ENCODE assay signal across 9 cellular contexts in the genomic region with DNA sequence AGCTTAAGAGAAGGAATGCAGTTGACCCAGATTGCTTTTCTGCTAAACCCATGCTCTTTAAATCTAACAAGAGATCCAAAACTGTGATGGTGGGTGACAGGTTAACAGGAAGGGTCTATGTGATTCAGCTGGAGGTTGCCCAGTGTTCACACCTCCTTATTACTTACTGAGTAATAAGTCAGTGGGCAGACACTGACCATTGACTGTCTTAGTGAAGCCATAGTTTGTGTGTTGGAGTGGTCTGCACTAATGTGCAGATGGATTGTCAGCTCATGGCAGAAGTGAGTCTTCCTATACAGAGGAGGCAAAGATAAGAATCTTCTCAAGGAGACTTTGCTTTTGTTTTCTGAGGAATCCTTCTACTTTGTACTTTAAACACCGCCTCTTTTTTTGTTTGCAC. TPM values are rescaled to one million over a fixed set of nuclear protein-coding genes. Genes with fewer than 3 reads are reported as not detected.
DNase-seq lines count a peak whose midpoint lies in the region; ATAC-seq and TF ChIP-seq lines count a peak whose summit lies in the region.
"Had no signal": no experiment of that assay in that cellular context is flagged by ENCODE, and none has a peak within 500 bp of the region (broad histone marks: within the 10 kb centered on the region; RNA-seq: fewer than 3 reads in every experiment).

No MANE protein-coding gene starts in this region.

- H2AFZ ChIP-seq in IMR-90 (replicated peaks; ENCODE audit: low read length, poor library complexity) (peak overlapping the region; percentile 19), mammary epithelial cell (ENCODE audit: low read depth, low read length) (peak overlapping the region; percentile 95)

- CTCF ChIA-PET in IMR-90 (lab: Yijun Ruan, JAX) = interaction anchor here (0.7 kb wide), 1 partner anchor 54 kb away, joined by 3 read pairs; no protein-coding TSS in a partner anchor
- CTCF ChIA-PET in mammary epithelial cell (lab: Charles Lee; ENCODE audit: low non-redundant PET) = no interaction called here

- TF ChIP-seq CTCF in AG09309 (IDR thresholded peaks at IDR 0.05; ENCODE audit: control insufficient read depth, insufficient read depth, low read depth, low read length, missing control alignments) (no peak), IMR-90 (conservative IDR thresholded peaks at IDR 0.05; ENCODE audit: low read depth, low read length) (no peak), mammary epithelial cell (conservative IDR thresholded peaks at IDR 0.05 in 1 of 2, IDR thresholded peaks at IDR 0.05 in 1 of 2; ENCODE audit: extremely low read depth in 1 of 2, insufficient read depth in 1 of 2, low read depth in 1 of 2, low read length in 2 of 2) (no peak)

- H3K9ac ChIP-seq in IMR-90 (ENCODE audit: low read depth, low read length) = peak overlapping the region; percentile 64; the same call in 1 of the 2 replicates
- H3K9ac ChIP-seq in mammary epithelial cell (ENCODE audit: insufficient read depth, low read length) = peak overlapping the region; percentile 84

- no peak overlapping the region for H2AK5ac ChIP-seq in IMR-90 (ENCODE audit: low read depth, low read length)

- peak overlapping the region; percentile 75 for H3K4me3 ChIP-seq in AG09309 (ENCODE audit: control insufficient read depth, low read depth, low read length)
- H3K4me3 ChIP-seq in IMR-90 (ENCODE audit: insufficient read depth, low read depth, low read length) = peak overlapping the region; percentile 67; the same call in 1 of the 2 replicates
- H3K4me3 ChIP-seq in mammary epithelial cell (replicated peaks in 1 of 3; ENCODE audit: insufficient read depth in 1 of 3, low read depth in 2 of 3, low read length in 3 of 3) = peak overlapping the region; percentile 67 to 83 (median 73)

- dilution Hi-C loops in IMR-90 (cut with HindIII; ENCODE audit: low sequenced_read_pairs, unreplicated experiment) (no loop called here), mammary epithelial cell (cut with HindIII; ENCODE audit: low sequenced_read_pairs) (no loop called here)

- no peak for TF ChIP-seq POLR2A in IMR-90 (IDR thresholded peaks at IDR 0.05; ENCODE audit: low read depth, low read length)

- H3K79me2 ChIP-seq in mammary epithelial cell (ENCODE audit: insufficient read depth, low read length) = peaks cover 49% of the 10 kb centered on the region

- POLR2A ChIA-PET in IMR-90 (lab: Charles Lee; ENCODE audit: unreplicated experiment) = no interaction called here

- no peak overlapping the region for H2BK20ac ChIP-seq in IMR-90 (ENCODE audit: low read depth, low read length)

- H2BK120ac ChIP-seq in IMR-90 (ENCODE audit: low read depth, low read length) = no peak overlapping the region

- intact Hi-C loops in IMR-90 (cut with micrococcal nuclease) = loop anchor here (5.0 kb wide), 1 partner anchor 71 kb away; no protein-coding TSS in a partner anchor
- intact Hi-C loops in mammary epithelial cell (cut with micrococcal nuclease) = no loop called here

- peak overlapping the region in 1 of 2 experiments; percentile 13; a peak in 2 of 4 replicates for H4K8ac ChIP-seq in IMR-90 (ENCODE audit: low read depth in 2 of 2, low read length in 2 of 2)

- peaks cover 7% of the 10 kb centered on the region for H3K9me1 ChIP-seq in IMR-90 (ENCODE audit: insufficient read depth, low read length)

- H3K27ac ChIP-seq in IMR-90 (ENCODE audit: insufficient read depth, low read length) = peak overlapping the region; percentile 3; the same call in 1 of the 2 replicates
- H3K27ac ChIP-seq in mammary epithelial cell (ENCODE audit: insufficient read depth, low read depth, low read length) = peak overlapping the region; percentile 73

- ATAC-seq in IMR-90 (ENCODE audit: low read depth) (no peak), GM21367 (IDR thresholded peaks at IDR 0.05; ENCODE audit: unreplicated experiment) (no peak)

- no peak overlapping the region for H3K56ac ChIP-seq in IMR-90 (ENCODE audit: extremely low read depth, insufficient read depth, low read length)

- H4K20me1 ChIP-seq in IMR-90 (ENCODE audit: insufficient read depth, low read length) (peaks cover 2% of the 10 kb centered on the region; the same call in 1 of the 2 replicates), mammary epithelial cell (ENCODE audit: insufficient read depth, low read length) (no peaks in the 10 kb centered on the region)

- H3K79me1 ChIP-seq in IMR-90 (ENCODE audit: low read depth in 1 of 2, low read length in 2 of 2) = peaks cover 21 to 50% of the 10 kb centered on the region in 2 experiments

- no CpG with 5 or more reads among the region's 1 CpG for WGBS in IMR-90 (ENCODE audit: extremely low coverage in 2 of 2, insufficient read length in 1 of 2), 2 experiments
- WGBS in mammary epithelial cell (ENCODE audit: low coverage, missing lambda C conversion rate) = 53% methylated on average over 1 of the region's 1 CpG

- H3K27me3 ChIP-seq in IMR-90 (ENCODE audit: control insufficient read depth, insufficient read depth, low read length) (no peaks in the 10 kb centered on the region), mammary epithelial cell (ENCODE audit: insufficient read depth, low read length) (no peaks in the 10 kb centered on the region)

- no peak for TF ChIP-seq RAD21 in IMR-90 (IDR thresholded peaks at IDR 0.05; ENCODE audit: low read length)

- TSS peak; percentile 27 for BruUV-seq in IMR-90 (replicated peaks; lab: Mats Ljungman, UMichigan)
- no TSS peak for BruUV-seq in mammary epithelial cell (replicated peaks; lab: Mats Ljungman, UMichigan)

- DNase-seq in AG09309 (ENCODE audit: low read depth) = no peak
- DNase-seq in IMR-90 = peak; percentile 16
- no peak for DNase-seq in mammary epithelial cell
- DNase-seq in myocyte (ENCODE audit: low read depth) = peak; percentile 10
- DNase-seq in stimulated activated CD4-positive, alpha-beta T cell treated with anti-CD3 and anti-CD28 coated beads, Interleukin-15, amount 100 ng/mL, for 24 hours = no peak
- DNase-seq in COR-L47 (lab: John Stamatoyannopoulos, UW) = no peak
- no peak for DNase-seq in NCI-H187 treated with DMSO at 0.1 percent for 48 hours (lab: John Stamatoyannopoulos, UW)
- DNase-seq: activated CD4-positive, CD25-positive, alpha-beta regulatory T cell had no signal

- no peak overlapping the region for H2AK9ac ChIP-seq in IMR-90 (replicated peaks; ENCODE audit: low read depth, low read length, poor library complexity)

- H3K9me3 ChIP-seq in IMR-90 (ENCODE audit: control insufficient read depth, insufficient read depth, low read length) (no peaks in the 10 kb centered on the region), mammary epithelial cell (replicated peaks; ENCODE audit: insufficient read depth, low read length) (no peaks in the 10 kb centered on the region)

- no peaks in the 10 kb centered on the region for H3K36me3 ChIP-seq in IMR-90 (ENCODE audit: control insufficient read depth, insufficient read depth, low read length)
- H3K36me3 ChIP-seq in mammary epithelial cell (ENCODE audit: insufficient read depth, low read length) = no peaks in the 10 kb centered on the region

- peak overlapping the region; percentile 93 for H3K4me2 ChIP-seq in IMR-90 (ENCODE audit: low read depth, low read length)
- H3K4me2 ChIP-seq in mammary epithelial cell (ENCODE audit: insufficient read depth, low read depth, low read length) = peak overlapping the region; percentile 85

- H4K91ac ChIP-seq in IMR-90 (ENCODE audit: insufficient read depth, low read depth, low read length) = no peak overlapping the region

- peak overlapping the region; percentile 82 for H3K23ac ChIP-seq in IMR-90 (ENCODE audit: low read depth, low read length)

- peak overlapping the region; percentile 6; the same call in 1 of the 2 replicates for H3K18ac ChIP-seq in IMR-90 (ENCODE audit: low read depth, low read length)

- no peak overlapping the region for H2BK15ac ChIP-seq in IMR-90 (ENCODE audit: low read depth, low read length)

- peak overlapping the region; percentile 81 for H3K14ac ChIP-seq in IMR-90 (replicated peaks; ENCODE audit: low read depth, low read length)

- H3K4ac ChIP-seq in IMR-90 (ENCODE audit: low read depth, low read length) = peak overlapping the region; percentile 7

- in situ Hi-C loops in IMR-90 (cut with MboI; ENCODE audit: low sequenced_read_pairs) = no loop called here
- in situ Hi-C loops in mammary epithelial cell (cut with MboI; ENCODE audit: low sequenced_read_pairs in 2 of 2) = no loop called here

- H3K4me1 ChIP-seq in IMR-90 (ENCODE audit: control insufficient read depth, insufficient read depth, low read length) (peaks cover 4% of the 10 kb centered on the region; the same call in 1 of the 2 replicates), mammary epithelial cell (ENCODE audit: insufficient read depth, low read length) (peaks cover 17% of the 10 kb centered on the region)

- H4K5ac ChIP-seq in IMR-90 (ENCODE audit: low read depth, low read length) = no peak overlapping the region

- peak overlapping the region; percentile 22 for H2BK5ac ChIP-seq in IMR-90 (ENCODE audit: low read depth, low read length, poor library complexity, severe bottlenecking)

RNA-seq across cellular contexts. Expression of a gene that starts 15.2 kb away (rescaled TPM):
- total RNA-seq in IMR-90 (2012; rRNA removed) = 28.9 and 41.1 TPM in 2 replicates
- polyA plus RNA-seq in IMR-90 (2012; rRNA removed) = 19.6 and 20.3 TPM in 2 replicates
- 3.6 and 4.6 TPM in 2 replicates for polyA plus RNA-seq in IMR-90 (2012; cell fraction: cytosol; rRNA removed)
- 18.9 and 93.0 TPM in 2 replicates for polyA plus RNA-seq in IMR-90 (2012; cell fraction: nucleus; rRNA removed; ENCODE audit: low replicate concordance)
- total RNA-seq in mammary epithelial cell = 10 to 100 TPM; 36.2 to 40.1 TPM
- 7.0 TPM for polyA plus RNA-seq in mammary epithelial cell
- polyA minus RNA-seq in mammary epithelial cell = 12.6 TPM
- 63.6 and 67.2 TPM in 2 replicates for total RNA-seq in myocyte
- 35.4 TPM for polyA plus RNA-seq in myocyte (2012)

RNA-seq across cellular contexts. Expression of a gene that starts 18.2 kb away (rescaled TPM):
- 14.9 and 26.1 TPM in 2 replicates for total RNA-seq in IMR-90 (2012; rRNA removed)
- 29.8 and 30.7 TPM in 2 replicates for polyA plus RNA-seq in IMR-90 (2012; rRNA removed)
- polyA plus RNA-seq in IMR-90 (2012; cell fraction: cytosol; rRNA removed) = 9.5 and 9.7 TPM in 2 replicates
- 3.2 and 7.0 TPM in 2 replicates for polyA plus RNA-seq in IMR-90 (2012; cell fraction: nucleus; rRNA removed; ENCODE audit: low replicate concordance)
- total RNA-seq in mammary epithelial cell = 10 to 100 TPM; 14.3 to 40.0 TPM
- polyA plus RNA-seq in mammary epithelial cell = 18.2 TPM
- polyA minus RNA-seq in mammary epithelial cell = 14.3 TPM
- 23.7 and 25.7 TPM in 2 replicates for total RNA-seq in myocyte
- 23.7 TPM for polyA plus RNA-seq in myocyte (2012)

RNA-seq across cellular contexts. Expression of a gene that starts 40.2 kb away (rescaled TPM):
- total RNA-seq in IMR-90 (2012; rRNA removed) (0.72 and 0.83 TPM in 2 replicates), mammary epithelial cell (under 1 TPM in 1 of 2 donors, not detected in 1; 0.33 TPM), myocyte (4.0 and 12.5 TPM in 2 replicates)
- polyA plus RNA-seq in IMR-90 (2012; rRNA removed) (0.49 and 0.86 TPM in 2 replicates), mammary epithelial cell (not detected)
- 0.12 and 1.0 TPM in 2 replicates for polyA plus RNA-seq in IMR-90 (2012; cell fraction: cytosol; rRNA removed)
- 0.29 TPM in 1 of 2 replicates, not detected in the other for polyA plus RNA-seq in IMR-90 (2012; cell fraction: nucleus; rRNA removed; ENCODE audit: low replicate concordance)
- not detected for polyA minus RNA-seq in mammary epithelial cell
- polyA plus RNA-seq in myocyte (2012) = 1.3 TPM

Comparison
In these comparisons a context has a peak if more than half of its experiments do, and no peak if none do; other contexts are left out.
1. DNase-seq: peak in IMR-90 (single experiment) and myocyte (single experiment); none in AG09309 (single experiment), mammary epithelial cell (single experiment), stimulated activated CD4-positive, alpha-beta T cell treated with anti-CD3 and anti-CD28 coated beads, Interleukin-15, amount 100 ng/mL, for 24 hours (single experiment), COR-L47 (single experiment) and NCI-H187 treated with DMSO at 0.1 percent for 48 hours (single experiment).
2. Peak in every context shown above with its lines, with median percentiles within 50 percentile points of each other: H3K4me3 ChIP-seq.